1 cellular context compared by ENCODE assay signal in the genomic region with DNA sequence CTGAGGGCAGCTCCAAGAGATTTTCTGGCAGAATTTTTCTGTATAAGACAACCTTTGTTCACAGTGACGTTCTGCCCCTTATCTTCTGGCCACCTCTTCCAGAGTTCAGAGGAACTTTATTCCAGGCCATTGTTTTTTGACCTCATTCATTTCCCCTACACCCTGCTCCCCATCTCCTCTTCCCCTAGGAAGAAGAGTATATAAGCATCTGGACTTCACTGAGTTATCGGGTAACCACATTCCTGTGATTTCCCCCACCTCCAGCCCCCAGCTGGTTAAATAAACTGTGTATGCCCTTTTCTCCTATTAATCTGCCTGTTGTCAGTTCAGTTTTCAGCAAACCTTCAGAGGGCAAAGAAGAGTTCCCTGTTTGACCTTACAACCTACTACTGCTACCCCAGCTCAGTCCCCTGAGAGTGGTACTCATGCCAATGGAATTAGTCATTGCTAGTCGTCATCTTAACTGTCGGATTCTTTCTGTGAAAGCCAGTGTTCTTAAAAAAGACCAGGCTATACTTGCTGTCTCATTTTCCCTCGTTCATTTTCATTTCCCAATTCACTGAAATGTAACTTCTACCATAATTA.
TF ChIP-seq lines count a peak whose summit lies in the region.

No MANE protein-coding gene starts in this region.

TF ChIP-seq in HepG2, 621 proteins besides CTCF, POLR2A, EP300 and RAD21 (continued from another document and continues in another):
- no peak for TF ChIP-seq TBL1XR1 (IDR thresholded peaks at IDR 0.05; ENCODE audit: borderline replicate concordance, low read length, partially characterized antibody)
- 0 out of 2 replicates have a peak, but pooled peaks have one; percentile 30 for TF ChIP-seq NFIC (IDR thresholded peaks at IDR 0.05; ENCODE audit: low read length)
- no peak for TF ChIP-seq ZNF235 (CRISPR knock-in tag; IDR thresholded peaks at IDR 0.05; ENCODE audit: borderline replicate concordance)
- TF ChIP-seq TAF15 (IDR thresholded peaks at IDR 0.05; ENCODE audit: low read depth, low read length, poor library complexity, severe bottlenecking) = no peak
- TF ChIP-seq ZBTB8A (CRISPR knock-in tag; IDR thresholded peaks at IDR 0.05; ENCODE audit: borderline replicate concordance, low read depth) = no peak
- TF ChIP-seq RBAK (CRISPR knock-in tag; IDR thresholded peaks at IDR 0.05) = no peak
- TF ChIP-seq ZKSCAN8 (CRISPR knock-in tag; IDR thresholded peaks at IDR 0.05; ENCODE audit: borderline replicate concordance) = no peak
- no peak for TF ChIP-seq ZNF770 (CRISPR knock-in tag; IDR thresholded peaks at IDR 0.05)
- TF ChIP-seq SIN3B (IDR thresholded peaks at IDR 0.05; ENCODE audit: low read length) = no peak
- TF ChIP-seq TCF7 (IDR thresholded peaks at IDR 0.05; ENCODE audit: low read depth) = no peak
- TF ChIP-seq MAFK (conservative IDR thresholded peaks at IDR 0.05 in 1 of 2, IDR thresholded peaks at IDR 0.05 in 1 of 2; ENCODE audit: low read length in 2 of 2) = no peak
- TF ChIP-seq ZNF703 (CRISPR knock-in tag; IDR thresholded peaks at IDR 0.05; ENCODE audit: borderline replicate concordance) = no peak
- TF ChIP-seq RNF2 (conservative IDR thresholded peaks at IDR 0.05; ENCODE audit: low read depth) = no peak
- no peak for TF ChIP-seq HOXA7 (CRISPR knock-in tag; IDR thresholded peaks at IDR 0.05)
- TF ChIP-seq ZNF510 (CRISPR knock-in tag; IDR thresholded peaks at IDR 0.05; ENCODE audit: low read depth) = no peak
- no peak for TF ChIP-seq ONECUT2 (CRISPR knock-in tag; IDR thresholded peaks at IDR 0.05)
- TF ChIP-seq ZSCAN31 (CRISPR knock-in tag; IDR thresholded peaks at IDR 0.05; ENCODE audit: low read depth) = no peak
- no peak for TF ChIP-seq PRPF4 (IDR thresholded peaks at IDR 0.05; ENCODE audit: low read depth, low read length, poor library complexity, severe bottlenecking)
- TF ChIP-seq ZNF550 (CRISPR knock-in tag; IDR thresholded peaks at IDR 0.05; ENCODE audit: borderline replicate concordance) = no peak
- no peak for TF ChIP-seq ZNF660 (CRISPR knock-in tag; IDR thresholded peaks at IDR 0.05; ENCODE audit: borderline replicate concordance, low read depth)
- TF ChIP-seq JUN (CRISPR knock-in tag; IDR thresholded peaks at IDR 0.05) = peak; percentile 79
- TF ChIP-seq SRSF4 (IDR thresholded peaks at IDR 0.05; ENCODE audit: low read depth, low read length, poor library complexity, severe bottlenecking) = no peak
- TF ChIP-seq ZNF83 (CRISPR knock-in tag; IDR thresholded peaks at IDR 0.05; ENCODE audit: borderline replicate concordance) = no peak
- TF ChIP-seq GPN1 (CRISPR knock-in tag; IDR thresholded peaks at IDR 0.05; ENCODE audit: borderline replicate concordance) = no peak
- no peak for TF ChIP-seq KDM1A (CRISPR knock-in tag; IDR thresholded peaks at IDR 0.05)
- no peak for TF ChIP-seq TEAD2 (CRISPR knock-in tag; IDR thresholded peaks at IDR 0.05)
- TF ChIP-seq NR2C2 (CRISPR knock-in tag; IDR thresholded peaks at IDR 0.05; ENCODE audit: borderline replicate concordance) = no peak
- TF ChIP-seq ZNF652 (CRISPR knock-in tag; IDR thresholded peaks at IDR 0.05; ENCODE audit: borderline replicate concordance, low read depth) = no peak
- no peak for TF ChIP-seq ADNP (CRISPR knock-in tag; IDR thresholded peaks at IDR 0.05)
- TF ChIP-seq ATF5 (CRISPR knock-in tag; IDR thresholded peaks at IDR 0.05; ENCODE audit: low read depth) = no peak
- TF ChIP-seq, protein P1, sequence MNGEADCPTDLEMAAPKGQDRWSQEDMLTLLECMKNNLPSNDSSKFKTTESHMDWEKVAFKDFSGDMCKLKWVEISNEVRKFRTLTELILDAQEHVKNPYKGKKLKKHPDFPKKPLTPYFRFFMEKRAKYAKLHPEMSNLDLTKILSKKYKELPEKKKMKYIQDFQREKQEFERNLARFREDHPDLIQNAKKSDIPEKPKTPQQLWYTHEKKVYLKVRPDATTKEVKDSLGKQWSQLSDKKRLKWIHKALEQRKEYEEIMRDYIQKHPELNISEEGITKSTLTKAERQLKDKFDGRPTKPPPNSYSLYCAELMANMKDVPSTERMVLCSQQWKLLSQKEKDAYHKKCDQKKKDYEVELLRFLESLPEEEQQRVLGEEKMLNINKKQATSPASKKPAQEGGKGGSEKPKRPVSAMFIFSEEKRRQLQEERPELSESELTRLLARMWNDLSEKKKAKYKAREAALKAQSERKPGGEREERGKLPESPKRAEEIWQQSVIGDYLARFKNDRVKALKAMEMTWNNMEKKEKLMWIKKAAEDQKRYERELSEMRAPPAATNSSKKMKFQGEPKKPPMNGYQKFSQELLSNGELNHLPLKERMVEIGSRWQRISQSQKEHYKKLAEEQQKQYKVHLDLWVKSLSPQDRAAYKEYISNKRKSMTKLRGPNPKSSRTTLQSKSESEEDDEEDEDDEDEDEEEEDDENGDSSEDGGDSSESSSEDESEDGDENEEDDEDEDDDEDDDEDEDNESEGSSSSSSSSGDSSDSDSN (CRISPR knock-in tag; IDR thresholded peaks at IDR 0.05) = no peak
- TF ChIP-seq HDAC2 (CRISPR knock-in tag; IDR thresholded peaks at IDR 0.05) = peak; percentile 65
- TF ChIP-seq, protein P2, sequence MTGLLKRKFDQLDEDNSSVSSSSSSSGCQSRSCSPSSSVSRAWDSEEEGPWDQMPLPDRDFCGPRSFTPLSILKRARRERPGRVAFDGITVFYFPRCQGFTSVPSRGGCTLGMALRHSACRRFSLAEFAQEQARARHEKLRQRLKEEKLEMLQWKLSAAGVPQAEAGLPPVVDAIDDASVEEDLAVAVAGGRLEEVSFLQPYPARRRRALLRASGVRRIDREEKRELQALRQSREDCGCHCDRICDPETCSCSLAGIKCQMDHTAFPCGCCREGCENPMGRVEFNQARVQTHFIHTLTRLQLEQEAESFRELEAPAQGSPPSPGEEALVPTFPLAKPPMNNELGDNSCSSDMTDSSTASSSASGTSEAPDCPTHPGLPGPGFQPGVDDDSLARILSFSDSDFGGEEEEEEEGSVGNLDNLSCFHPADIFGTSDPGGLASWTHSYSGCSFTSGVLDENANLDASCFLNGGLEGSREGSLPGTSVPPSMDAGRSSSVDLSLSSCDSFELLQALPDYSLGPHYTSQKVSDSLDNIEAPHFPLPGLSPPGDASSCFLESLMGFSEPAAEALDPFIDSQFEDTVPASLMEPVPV (CRISPR knock-in tag; IDR thresholded peaks at IDR 0.05) = no peak
- no peak for TF ChIP-seq SOX13 (IDR thresholded peaks at IDR 0.05)
- peak in 1 of 2 experiments; percentile 56; a peak in 2 of 4 replicates for TF ChIP-seq SOX13 (CRISPR knock-in tag; conservative IDR thresholded peaks at IDR 0.05 in 1 of 2, IDR thresholded peaks at IDR 0.05 in 1 of 2)
- no peak for TF ChIP-seq KDM5B (CRISPR knock-in tag; IDR thresholded peaks at IDR 0.05; ENCODE audit: borderline replicate concordance)
- no peak for TF ChIP-seq ZNF557 (CRISPR knock-in tag; IDR thresholded peaks at IDR 0.05)
- TF ChIP-seq, protein P3, sequence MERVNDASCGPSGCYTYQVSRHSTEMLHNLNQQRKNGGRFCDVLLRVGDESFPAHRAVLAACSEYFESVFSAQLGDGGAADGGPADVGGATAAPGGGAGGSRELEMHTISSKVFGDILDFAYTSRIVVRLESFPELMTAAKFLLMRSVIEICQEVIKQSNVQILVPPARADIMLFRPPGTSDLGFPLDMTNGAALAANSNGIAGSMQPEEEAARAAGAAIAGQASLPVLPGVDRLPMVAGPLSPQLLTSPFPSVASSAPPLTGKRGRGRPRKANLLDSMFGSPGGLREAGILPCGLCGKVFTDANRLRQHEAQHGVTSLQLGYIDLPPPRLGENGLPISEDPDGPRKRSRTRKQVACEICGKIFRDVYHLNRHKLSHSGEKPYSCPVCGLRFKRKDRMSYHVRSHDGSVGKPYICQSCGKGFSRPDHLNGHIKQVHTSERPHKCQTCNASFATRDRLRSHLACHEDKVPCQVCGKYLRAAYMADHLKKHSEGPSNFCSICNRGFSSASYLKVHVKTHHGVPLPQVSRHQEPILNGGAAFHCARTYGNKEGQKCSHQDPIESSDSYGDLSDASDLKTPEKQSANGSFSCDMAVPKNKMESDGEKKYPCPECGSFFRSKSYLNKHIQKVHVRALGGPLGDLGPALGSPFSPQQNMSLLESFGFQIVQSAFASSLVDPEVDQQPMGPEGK (CRISPR knock-in tag; IDR thresholded peaks at IDR 0.05) = peak; percentile 77
- no peak for TF ChIP-seq FOXO4 (CRISPR knock-in tag; conservative IDR thresholded peaks at IDR 0.05)
- TF ChIP-seq, protein P4, sequence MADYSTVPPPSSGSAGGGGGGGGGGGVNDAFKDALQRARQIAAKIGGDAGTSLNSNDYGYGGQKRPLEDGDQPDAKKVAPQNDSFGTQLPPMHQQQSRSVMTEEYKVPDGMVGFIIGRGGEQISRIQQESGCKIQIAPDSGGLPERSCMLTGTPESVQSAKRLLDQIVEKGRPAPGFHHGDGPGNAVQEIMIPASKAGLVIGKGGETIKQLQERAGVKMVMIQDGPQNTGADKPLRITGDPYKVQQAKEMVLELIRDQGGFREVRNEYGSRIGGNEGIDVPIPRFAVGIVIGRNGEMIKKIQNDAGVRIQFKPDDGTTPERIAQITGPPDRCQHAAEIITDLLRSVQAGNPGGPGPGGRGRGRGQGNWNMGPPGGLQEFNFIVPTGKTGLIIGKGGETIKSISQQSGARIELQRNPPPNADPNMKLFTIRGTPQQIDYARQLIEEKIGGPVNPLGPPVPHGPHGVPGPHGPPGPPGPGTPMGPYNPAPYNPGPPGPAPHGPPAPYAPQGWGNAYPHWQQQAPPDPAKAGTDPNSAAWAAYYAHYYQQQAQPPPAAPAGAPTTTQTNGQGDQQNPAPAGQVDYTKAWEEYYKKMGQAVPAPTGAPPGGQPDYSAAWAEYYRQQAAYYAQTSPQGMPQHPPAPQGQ (CRISPR knock-in tag; IDR thresholded peaks at IDR 0.05; ENCODE audit: borderline replicate concordance) = no peak
- TF ChIP-seq RXRB (CRISPR knock-in tag; IDR thresholded peaks at IDR 0.05; ENCODE audit: borderline replicate concordance) = 0 out of 2 replicates have a peak, but pooled peaks have one; percentile 65
- TF ChIP-seq ZBTB10 (CRISPR knock-in tag; IDR thresholded peaks at IDR 0.05; ENCODE audit: borderline replicate concordance) = no peak
- peak; percentile 77 for TF ChIP-seq ARID3A (IDR thresholded peaks at IDR 0.05; ENCODE audit: low read depth, low read length)
- TF ChIP-seq ZNF839 (CRISPR knock-in tag; IDR thresholded peaks at IDR 0.05; ENCODE audit: borderline replicate concordance) = no peak
